2 cellular contexts compared by ENCODE assay signal in genomic region chr9:2934241-2934650, GRCh38.
TF ChIP-seq lines count a peak whose summit lies in the region.

No MANE protein-coding gene starts in this region.

TF ChIP-seq in SK-N-SH, 30 proteins besides CTCF, POLR2A, EP300 and RAD21 (continued from another document):
- TF ChIP-seq GABPA (IDR thresholded peaks at IDR 0.05; ENCODE audit: low read depth) (no peak), FOXM1 (IDR thresholded peaks at IDR 0.05; ENCODE audit: low read depth) (no peak), FOXJ3 (CRISPR knock-in tag; IDR thresholded peaks at IDR 0.05) (no peak), JUND (IDR thresholded peaks at IDR 0.05) (no peak), SMC3 (IDR thresholded peaks at IDR 0.05; ENCODE audit: low read depth, low read length) (no peak)
- TF ChIP-seq, protein P1, sequence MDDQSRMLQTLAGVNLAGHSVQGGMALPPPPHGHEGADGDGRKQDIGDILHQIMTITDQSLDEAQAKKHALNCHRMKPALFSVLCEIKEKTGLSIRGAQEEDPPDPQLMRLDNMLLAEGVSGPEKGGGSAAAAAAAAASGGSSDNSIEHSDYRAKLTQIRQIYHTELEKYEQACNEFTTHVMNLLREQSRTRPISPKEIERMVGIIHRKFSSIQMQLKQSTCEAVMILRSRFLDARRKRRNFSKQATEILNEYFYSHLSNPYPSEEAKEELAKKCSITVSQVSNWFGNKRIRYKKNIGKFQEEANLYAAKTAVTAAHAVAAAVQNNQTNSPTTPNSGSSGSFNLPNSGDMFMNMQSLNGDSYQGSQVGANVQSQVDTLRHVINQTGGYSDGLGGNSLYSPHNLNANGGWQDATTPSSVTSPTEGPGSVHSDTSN (IDR thresholded peaks at IDR 0.05): no peak
- TF ChIP-seq, protein P2, sequence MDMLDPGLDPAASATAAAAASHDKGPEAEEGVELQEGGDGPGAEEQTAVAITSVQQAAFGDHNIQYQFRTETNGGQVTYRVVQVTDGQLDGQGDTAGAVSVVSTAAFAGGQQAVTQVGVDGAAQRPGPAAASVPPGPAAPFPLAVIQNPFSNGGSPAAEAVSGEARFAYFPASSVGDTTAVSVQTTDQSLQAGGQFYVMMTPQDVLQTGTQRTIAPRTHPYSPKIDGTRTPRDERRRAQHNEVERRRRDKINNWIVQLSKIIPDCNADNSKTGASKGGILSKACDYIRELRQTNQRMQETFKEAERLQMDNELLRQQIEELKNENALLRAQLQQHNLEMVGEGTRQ (IDR thresholded peaks at IDR 0.05; ENCODE audit: borderline replicate concordance, low read depth, low read length): no peak

TF ChIP-seq in SK-N-SH treated with all-trans-retinoic acid at 6 μM for 48 hours, 23 proteins besides CTCF, POLR2A, EP300 and RAD21 (continued from another document):
- TF ChIP-seq PATZ1 (CRISPR knock-in tag; IDR thresholded peaks at IDR 0.05; ENCODE audit: borderline replicate concordance): no peak
- no peak for TF ChIP-seq ZNF8 (CRISPR knock-in tag; IDR thresholded peaks at IDR 0.05)
